In genomic region chr21:36164427-36164784, GRCh38 we compare ENCODE assay signal across 1 cellular context.
TF ChIP-seq lines count a peak whose summit lies in the region.

No MANE protein-coding gene starts in this region.

TF ChIP-seq in HepG2, 621 proteins besides CTCF, POLR2A, EP300 and RAD21 (continued from another document and continues in another):
- TF ChIP-seq ZBTB40 (IDR thresholded peaks at IDR 0.05) = no peak
- TF ChIP-seq ZBTB40 (CRISPR knock-in tag; IDR thresholded peaks at IDR 0.05) = no peak
- no peak for TF ChIP-seq ZNF407 (CRISPR knock-in tag; IDR thresholded peaks at IDR 0.05; ENCODE audit: not compliant biosample characterization)
- TF ChIP-seq GMEB2 (CRISPR knock-in tag; IDR thresholded peaks at IDR 0.05; ENCODE audit: low read depth) = no peak
- TF ChIP-seq ZSCAN21 (CRISPR knock-in tag; IDR thresholded peaks at IDR 0.05; ENCODE audit: borderline replicate concordance) = no peak
- TF ChIP-seq, protein P1, sequence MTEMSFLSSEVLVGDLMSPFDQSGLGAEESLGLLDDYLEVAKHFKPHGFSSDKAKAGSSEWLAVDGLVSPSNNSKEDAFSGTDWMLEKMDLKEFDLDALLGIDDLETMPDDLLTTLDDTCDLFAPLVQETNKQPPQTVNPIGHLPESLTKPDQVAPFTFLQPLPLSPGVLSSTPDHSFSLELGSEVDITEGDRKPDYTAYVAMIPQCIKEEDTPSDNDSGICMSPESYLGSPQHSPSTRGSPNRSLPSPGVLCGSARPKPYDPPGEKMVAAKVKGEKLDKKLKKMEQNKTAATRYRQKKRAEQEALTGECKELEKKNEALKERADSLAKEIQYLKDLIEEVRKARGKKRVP (CRISPR knock-in tag; IDR thresholded peaks at IDR 0.05) = peak in 1 of 2 experiments; percentile 37; a peak in 1 of 4 replicates
- no peak for TF ChIP-seq ZNF382 (CRISPR knock-in tag; IDR thresholded peaks at IDR 0.05; ENCODE audit: borderline replicate concordance)
- TF ChIP-seq ZNF576 (CRISPR knock-in tag; IDR thresholded peaks at IDR 0.05) = no peak
- no peak for TF ChIP-seq ZFP91 (CRISPR knock-in tag; IDR thresholded peaks at IDR 0.05; ENCODE audit: borderline replicate concordance)
- TF ChIP-seq, protein P2, sequence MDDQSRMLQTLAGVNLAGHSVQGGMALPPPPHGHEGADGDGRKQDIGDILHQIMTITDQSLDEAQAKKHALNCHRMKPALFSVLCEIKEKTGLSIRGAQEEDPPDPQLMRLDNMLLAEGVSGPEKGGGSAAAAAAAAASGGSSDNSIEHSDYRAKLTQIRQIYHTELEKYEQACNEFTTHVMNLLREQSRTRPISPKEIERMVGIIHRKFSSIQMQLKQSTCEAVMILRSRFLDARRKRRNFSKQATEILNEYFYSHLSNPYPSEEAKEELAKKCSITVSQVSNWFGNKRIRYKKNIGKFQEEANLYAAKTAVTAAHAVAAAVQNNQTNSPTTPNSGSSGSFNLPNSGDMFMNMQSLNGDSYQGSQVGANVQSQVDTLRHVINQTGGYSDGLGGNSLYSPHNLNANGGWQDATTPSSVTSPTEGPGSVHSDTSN (CRISPR knock-in tag; IDR thresholded peaks at IDR 0.05; ENCODE audit: borderline replicate concordance) = no peak
- no peak for TF ChIP-seq ZNF496 (CRISPR knock-in tag; IDR thresholded peaks at IDR 0.05; ENCODE audit: insufficient replicate concordance)
- no peak for TF ChIP-seq HINFP (CRISPR knock-in tag; IDR thresholded peaks at IDR 0.05; ENCODE audit: low read depth)
- no peak for TF ChIP-seq PRDM10 (CRISPR knock-in tag; IDR thresholded peaks at IDR 0.05; ENCODE audit: low read depth)
- 0 out of 2 replicates have a peak, but pooled peaks have one; percentile 38 for TF ChIP-seq ELF1 (CRISPR knock-in tag; IDR thresholded peaks at IDR 0.05)
- TF ChIP-seq ZNF383 (CRISPR knock-in tag; IDR thresholded peaks at IDR 0.05; ENCODE audit: borderline replicate concordance) = no peak
- TF ChIP-seq AHR (CRISPR knock-in tag; IDR thresholded peaks at IDR 0.05) = no peak
- no peak for TF ChIP-seq FLYWCH1 (CRISPR knock-in tag; IDR thresholded peaks at IDR 0.05)
- TF ChIP-seq ZKSCAN8 (CRISPR knock-in tag; IDR thresholded peaks at IDR 0.05; ENCODE audit: borderline replicate concordance) = no peak; the same call in 1 of the 2 replicates
- no peak for TF ChIP-seq KLF15 (CRISPR knock-in tag; IDR thresholded peaks at IDR 0.05; ENCODE audit: borderline replicate concordance)
